Comparison of ENCODE assay signal across 14 cellular contexts in genomic region chr6:80610821-80611220, GRCh38.
DNase-seq lines count a peak whose midpoint lies in the region; ATAC-seq, FAIRE-seq and TF ChIP-seq lines count a peak whose summit lies in the region.
"Had no signal": no experiment of that assay in that cellular context is flagged by ENCODE, and none has a peak within 500 bp of the region (broad histone marks: within the 10 kb centered on the region; RNA-seq: fewer than 3 reads in every experiment).

No MANE protein-coding gene starts in this region.

- H3K27ac ChIP-seq in SJSA1 (peak overlapping the region; percentile 87), thyroid gland (no peak overlapping the region), psoas muscle (no peak overlapping the region)
- H3K27ac ChIP-seq: KMS-11 had no signal

- H3K4me1 ChIP-seq in SJSA1 (replicated peaks) (peaks cover 44% of the 10 kb centered on the region), skeletal muscle satellite cell (ENCODE audit: control insufficient read depth, insufficient read depth, low read length) (peaks cover 42% of the 10 kb centered on the region), thyroid gland (peaks cover 7 to 9% of the 10 kb centered on the region in 2 donors), psoas muscle (peaks cover 12% of the 10 kb centered on the region)

- H3K9me3 ChIP-seq in SJSA1 (replicated peaks) (no peaks in the 10 kb centered on the region), skeletal muscle satellite cell (replicated peaks; ENCODE audit: low read length) (no peaks in the 10 kb centered on the region), thyroid gland (no peaks in the 10 kb centered on the region), psoas muscle (no peaks in the 10 kb centered on the region)

- no peak for TF ChIP-seq POLR2A in H54 (IDR thresholded peaks at IDR 0.05; ENCODE audit: low read depth, low read length)
- no peak for TF ChIP-seq POLR2A in thyroid gland (IDR thresholded peaks at IDR 0.05)

- H3K4me3 ChIP-seq in SJSA1 (no peak overlapping the region), fibroblast of mammary gland (ENCODE audit: control insufficient read depth, low read depth, low read length) (no peak overlapping the region), skeletal muscle satellite cell (ENCODE audit: low read length) (no peak overlapping the region), thyroid gland (replicated peaks in 1 of 3) (no peak overlapping the region), psoas muscle (no peak overlapping the region)

- no peak overlapping the region for H3K4me2 ChIP-seq in skeletal muscle satellite cell (ENCODE audit: low read length)
- H3K4me2 ChIP-seq: KMS-11 had no signal

- DNase-seq in H54 (ENCODE audit: insufficient read length, low spot score) (no peak), SJSA1 (ENCODE audit: low read depth in 1 of 2, low spot score in 2 of 2) (peak in 1 of 2 experiments; percentile 69), fibroblast of mammary gland (ENCODE audit: low read depth) (peak; percentile 76), thyroid gland (no peak), psoas muscle (no peak)
- no peak for DNase-seq in activated CD4-positive, alpha-beta T cell treated with anti-CD3 and anti-CD28 coated beads for 48 hours
- DNase-seq: activated gamma-delta T cell, cerebellar nuclear complex, COR-L47, NCI-H187 treated with DMSO at 0.1 percent for 48 hours, NCI-H82, substantia nigra had no signal

- H3K36me3 ChIP-seq in SJSA1 = peaks cover 3% of the 10 kb centered on the region; the same call in 1 of the 2 replicates
- no peaks in the 10 kb centered on the region for H3K36me3 ChIP-seq in skeletal muscle satellite cell (ENCODE audit: insufficient read depth, low read length)
- no peaks in the 10 kb centered on the region for H3K36me3 ChIP-seq in thyroid gland
- H3K36me3 ChIP-seq in psoas muscle (ENCODE audit: insufficient read depth in 1 of 2, low read depth in 1 of 2) = no peaks in the 10 kb centered on the region

- no peaks in the 10 kb centered on the region for H3K27me3 ChIP-seq in SJSA1 (replicated peaks)
- no peaks in the 10 kb centered on the region for H3K27me3 ChIP-seq in skeletal muscle satellite cell (ENCODE audit: control insufficient read depth, insufficient read depth, low read length)
- no peaks in the 10 kb centered on the region for H3K27me3 ChIP-seq in thyroid gland
- no peaks in the 10 kb centered on the region for H3K27me3 ChIP-seq in psoas muscle (ENCODE audit: insufficient read depth in 3 of 3, low read length in 2 of 3)

- ATAC-seq in psoas muscle = no peak

- peak; percentile 80 for FAIRE-seq in H54 (lab: Jason Lieb, UNC)

- peak overlapping the region; percentile 24 for H3K9ac ChIP-seq in skeletal muscle satellite cell (ENCODE audit: low read depth, low read length)
- H3K9ac ChIP-seq: KMS-11 had no signal

- intact Hi-C loops in thyroid gland (cut with DNase I) = no loop called here
- intact Hi-C loops in psoas muscle (cut with DNase I) = no loop called here

- TF ChIP-seq CTCF in fibroblast of mammary gland (conservative IDR thresholded peaks at IDR 0.05; ENCODE audit: control insufficient read depth, insufficient read depth, low read depth, low read length) (no peak), thyroid gland (IDR thresholded peaks at IDR 0.05) (no peak), psoas muscle (IDR thresholded peaks at IDR 0.05) (no peak)

- WGBS in thyroid gland, 2 donors = 89 to 97% methylated on average over 1 of the region's 1 CpG
- WGBS in psoas muscle, 3 donors = 66 to 87% (median 79%) methylated on average over 1 of the region's 1 CpG
